Comparison of ENCODE assay signal across 1 cellular context in genomic region chr11:61728066-61728939, GRCh38.
TF ChIP-seq lines count a peak whose summit lies in the region.

No MANE protein-coding gene starts in this region.

TF ChIP-seq in IMR-90, 13 proteins besides CTCF, POLR2A, EP300 and RAD21:
- TF ChIP-seq MXI1 (IDR thresholded peaks at IDR 0.05; ENCODE audit: borderline replicate concordance, low read depth, low read length) (no peak), RCOR1 (IDR thresholded peaks at IDR 0.05; ENCODE audit: insufficient replicate concordance, low read length) (no peak), CEBPB (IDR thresholded peaks at IDR 0.05; ENCODE audit: low read depth, low read length) (no peak), USF2 (IDR thresholded peaks at IDR 0.05; ENCODE audit: low read depth, low read length) (no peak), MAFK (IDR thresholded peaks at IDR 0.05; ENCODE audit: low read depth, low read length) (no peak), ELK1 (IDR thresholded peaks at IDR 0.05; ENCODE audit: borderline replicate concordance, low read depth, low read length) (no peak), SMC3 (IDR thresholded peaks at IDR 0.05; ENCODE audit: low read depth, low read length) (no peak), FOS (IDR thresholded peaks at IDR 0.05; ENCODE audit: low read depth, low read length) (no peak), RFX5 (IDR thresholded peaks at IDR 0.05; ENCODE audit: low read depth, low read length) (no peak), BHLHE40 (IDR thresholded peaks at IDR 0.05; ENCODE audit: low read depth, low read length) (no peak), CHD1 (IDR thresholded peaks at IDR 0.05; ENCODE audit: low read depth, low read length) (no peak), MAZ (IDR thresholded peaks at IDR 0.05; ENCODE audit: borderline replicate concordance, low read depth, low read length) (no peak), NFE2L2 (IDR thresholded peaks at IDR 0.05; ENCODE audit: low read depth, low read length) (no peak)
